Comparison of ENCODE assay signal across 8 cellular contexts in the genomic region with DNA sequence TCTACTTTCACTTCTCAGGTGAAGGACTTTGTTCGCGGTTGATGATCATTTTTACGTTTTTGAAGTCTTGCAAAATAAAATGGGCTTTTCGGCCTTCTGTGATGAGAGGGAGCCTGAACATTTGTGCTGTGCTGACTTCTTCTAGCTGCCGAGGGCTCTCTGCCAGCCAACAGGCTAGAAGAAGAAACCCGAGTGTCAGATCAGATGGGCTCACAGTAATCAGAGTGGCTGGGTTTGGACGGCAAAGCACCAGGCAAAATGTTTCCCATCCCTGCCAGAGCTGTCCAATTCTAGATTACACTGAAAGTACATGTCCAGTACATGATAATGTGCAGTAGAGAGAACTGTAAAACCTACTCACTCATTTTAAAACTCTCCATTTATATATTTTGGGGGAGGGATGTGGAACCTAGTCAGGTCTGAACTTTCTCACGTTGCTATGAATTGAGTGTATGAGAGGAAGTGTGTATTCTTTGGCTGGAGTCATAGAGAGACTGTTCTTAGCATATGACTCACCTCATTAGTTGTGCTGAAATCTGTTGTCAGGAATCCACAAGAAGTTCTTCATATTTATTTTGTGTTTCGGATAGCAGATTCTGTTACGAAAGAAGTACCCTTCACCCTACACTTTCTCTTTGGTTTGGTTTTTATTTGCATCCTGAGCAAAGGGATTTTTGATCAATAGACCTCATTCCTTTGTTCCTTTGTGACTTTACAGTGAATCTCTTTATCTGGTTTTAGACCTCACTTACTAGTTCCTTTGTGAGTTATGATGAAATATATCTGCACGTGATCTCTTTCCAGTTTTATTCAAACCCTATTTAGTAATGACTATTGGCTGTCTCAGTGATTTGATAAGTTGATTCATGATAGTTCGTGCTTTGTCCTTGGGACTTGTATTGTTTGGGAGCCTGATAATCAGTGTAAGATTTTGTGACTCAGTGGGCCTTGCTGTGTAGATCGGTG. TPM values are rescaled to one million over a fixed set of nuclear protein-coding genes. Genes with fewer than 3 reads are reported as not detected.
A peak's percentile ranks its signal among the peaks of the same experiment; 100 is the strongest.
DNase-seq lines count a peak whose midpoint lies in the region; ATAC-seq, FAIRE-seq and TF ChIP-seq lines count a peak whose summit lies in the region.

No MANE protein-coding gene starts in this region.

- TF ChIP-seq CTCF in epithelial cell of proximal tubule (conservative IDR thresholded peaks at IDR 0.05; ENCODE audit: low read depth, low read length) = no peak
- TF ChIP-seq CTCF in upper lobe of left lung (IDR thresholded peaks at IDR 0.05) = no peak

- TF ChIP-seq POLR2A in H54 (IDR thresholded peaks at IDR 0.05; ENCODE audit: low read depth, low read length) (no peak), upper lobe of left lung (IDR thresholded peaks at IDR 0.05) (peak in 2 of 4 donors; percentile 24 to 48)

- H3K4me1 Mint-ChIP-seq in activated CD4-positive, alpha-beta T cell treated with anti-CD3 and anti-CD28 coated beads, Interleukin-2, amount 10 ng/mL, durations not matched to agents 7 days and 5 days = peaks cover 72% of the 10 kb centered on the region
- H3K4me1 Mint-ChIP-seq in naive thymus-derived CD4-positive, alpha-beta T cell = peaks cover 46 to 86% (median 79%) of the 10 kb centered on the region in 7 donors

- POLR2A ChIA-PET in activated CD4-positive, alpha-beta T cell treated with anti-CD3 and anti-CD28 coated beads, Interleukin-2, amount 10 ng/mL, durations not matched to agents 7 days and 5 days (lab: Charles Lee) = no interaction called here
- POLR2A ChIA-PET in naive thymus-derived CD4-positive, alpha-beta T cell (lab: Charles Lee) = interaction anchor here (1.3 to 9.3 kb wide), 9 partner anchors 10 to 227 kb away, joined by 4 to 103 read pairs (median 6); no protein-coding TSS in a partner anchor

- no peaks in the 10 kb centered on the region for H3K27me3 Mint-ChIP-seq in activated CD4-positive, alpha-beta T cell treated with anti-CD3 and anti-CD28 coated beads, Interleukin-2, amount 10 ng/mL, durations not matched to agents 7 days and 5 days
- H3K27me3 Mint-ChIP-seq in naive thymus-derived CD4-positive, alpha-beta T cell = no peaks in the 10 kb centered on the region

- CTCF ChIA-PET in activated CD4-positive, alpha-beta T cell treated with anti-CD3 and anti-CD28 coated beads, Interleukin-2, amount 10 ng/mL, durations not matched to agents 7 days and 5 days (lab: Charles Lee) = interaction anchor here (2.2 kb wide), 1 partner anchor 10 kb away, joined by 5 read pairs; no protein-coding TSS in a partner anchor
- CTCF ChIA-PET in naive thymus-derived CD4-positive, alpha-beta T cell (lab: Charles Lee) = interaction anchor here (1.7 kb wide), 1 partner anchor 107 kb away, joined by 5 read pairs; no protein-coding TSS in a partner anchor

- WGBS in upper lobe of left lung, 2 donors = 27 to 33% methylated on average over 12 to 13 of the region's 13 CpGs

- H3K27me3 ChIP-seq in naive thymus-derived CD4-positive, alpha-beta T cell (ENCODE audit: control insufficient read depth in 2 of 2, insufficient read depth in 2 of 2, low read length in 2 of 2) = no peaks in the 10 kb centered on the region
- no peaks in the 10 kb centered on the region for H3K27me3 ChIP-seq in upper lobe of left lung

- H3K9me3 Mint-ChIP-seq in activated CD4-positive, alpha-beta T cell treated with anti-CD3 and anti-CD28 coated beads, Interleukin-2, amount 10 ng/mL, durations not matched to agents 7 days and 5 days = no peaks in the 10 kb centered on the region
- no peaks in the 10 kb centered on the region for H3K9me3 Mint-ChIP-seq in naive thymus-derived CD4-positive, alpha-beta T cell

- H3K36me3 Mint-ChIP-seq in activated CD4-positive, alpha-beta T cell treated with anti-CD3 and anti-CD28 coated beads, Interleukin-2, amount 10 ng/mL, durations not matched to agents 7 days and 5 days (ENCODE audit: low read depth) = peaks cover 24% of the 10 kb centered on the region
- peaks cover 0 to 13% (median 6%) of the 10 kb centered on the region in 5 donors for H3K36me3 Mint-ChIP-seq in naive thymus-derived CD4-positive, alpha-beta T cell

- peak overlapping the region; percentile 98 for H3K27ac ChIP-seq in naive thymus-derived CD4-positive, alpha-beta T cell (ENCODE audit: low read depth, low read length)
- peak overlapping the region; percentile 94 to 99 (median 99) for H3K27ac ChIP-seq in upper lobe of left lung

- intact Hi-C loops in naive thymus-derived CD4-positive, alpha-beta T cell (cut with micrococcal nuclease) = loop anchor here (1.0 to 10.0 kb wide), 17 partner anchors 8 to 627 kb away; a partner anchor contains a TSS

- H3K36me3 ChIP-seq in naive thymus-derived CD4-positive, alpha-beta T cell (ENCODE audit: control insufficient read depth in 2 of 3, insufficient read depth in 3 of 3, low read length in 3 of 3) = peaks cover 0 to 8% (median 0%) of the 10 kb centered on the region in 3 experiments
- no peaks in the 10 kb centered on the region for H3K36me3 ChIP-seq in upper lobe of left lung

- DNase-seq in NCI-H2107 treated with DMSO at 0.1 percent for 48 hours (lab: John Stamatoyannopoulos, UW; ENCODE audit: unreplicated experiment) (peak; percentile 62), NCI-H2107 (lab: John Stamatoyannopoulos, UW) (no peak), H54 (ENCODE audit: insufficient read length, low spot score) (peak; percentile 44), M059J (ENCODE audit: low read depth) (peak; percentile 92), epithelial cell of proximal tubule (ENCODE audit: low read depth) (peak; percentile 94), upper lobe of left lung (peak in 1 of 2 donors; percentile 61)
- peak; percentile 38 for DNase-seq in activated CD4-positive, alpha-beta T cell treated with anti-CD3 and anti-CD28 coated beads, Interleukin-2, amount 10 ng/mL, durations not matched to agents 7 days and 5 days
- peak in 8 of 9 donors; percentile 40 to 64 (median 56) for DNase-seq in naive thymus-derived CD4-positive, alpha-beta T cell

- peak overlapping the region; percentile 92 for H3K27ac Mint-ChIP-seq in activated CD4-positive, alpha-beta T cell treated with anti-CD3 and anti-CD28 coated beads, Interleukin-2, amount 10 ng/mL, durations not matched to agents 7 days and 5 days
- H3K27ac Mint-ChIP-seq in naive thymus-derived CD4-positive, alpha-beta T cell = peak overlapping the region; percentile 82 to 98 (median 94)

- ATAC-seq in naive thymus-derived CD4-positive, alpha-beta T cell = peak; percentile 62
- ATAC-seq in upper lobe of left lung (ENCODE audit: low FRiP score in 2 of 2) = peak; percentile 67 to 70

- peak in 2 of 4 donors; percentile 40 to 87 for TF ChIP-seq EP300 in upper lobe of left lung (IDR thresholded peaks at IDR 0.05)

- peak; percentile 70 for FAIRE-seq in H54 (lab: Jason Lieb, UNC)

- H3K9me3 ChIP-seq in naive thymus-derived CD4-positive, alpha-beta T cell (ENCODE audit: control insufficient read depth in 2 of 3, low read length in 3 of 3) = no peaks in the 10 kb centered on the region
- H3K9me3 ChIP-seq in upper lobe of left lung = no peaks in the 10 kb centered on the region

- H3K4me1 ChIP-seq in naive thymus-derived CD4-positive, alpha-beta T cell (ENCODE audit: control insufficient read depth in 2 of 2, insufficient read depth in 2 of 2, low read length in 2 of 2) = peaks cover 38 to 59% of the 10 kb centered on the region in 2 donors
- peaks cover 73 to 87% (median 80%) of the 10 kb centered on the region in 4 donors for H3K4me1 ChIP-seq in upper lobe of left lung

- H3K4me3 Mint-ChIP-seq in activated CD4-positive, alpha-beta T cell treated with anti-CD3 and anti-CD28 coated beads, Interleukin-2, amount 10 ng/mL, durations not matched to agents 7 days and 5 days = peak overlapping the region; percentile 77
- peak overlapping the region; percentile 86 to 99 (median 96) for H3K4me3 Mint-ChIP-seq in naive thymus-derived CD4-positive, alpha-beta T cell

- H3K4me3 ChIP-seq in epithelial cell of proximal tubule (ENCODE audit: low read depth, low read length) (peak overlapping the region; percentile 92), upper lobe of left lung (peak overlapping the region in 3 of 4 donors; percentile 10 to 93 (median 91))
- H3K4me3 ChIP-seq in naive thymus-derived CD4-positive, alpha-beta T cell (ENCODE audit: low read length) = peak overlapping the region; percentile 94

RNA-seq across cellular contexts. Expression of a gene that starts 4.8 kb away (rescaled TPM):
- 94.3 and 134 TPM in 2 replicates for total RNA-seq in M059J (2014; rRNA removed; shearing (Covaris generic))
- total RNA-seq in activated CD4-positive, alpha-beta T cell treated with anti-CD3 and anti-CD28 coated beads, Interleukin-2, amount 10 ng/mL, durations not matched to agents 7 days and 5 days = 100 to 1,000 TPM; 260 to 274 TPM
- total RNA-seq in epithelial cell of proximal tubule = 218 and 261 TPM in 2 replicates
- total RNA-seq in naive thymus-derived CD4-positive, alpha-beta T cell = 100 to 1,000 TPM; 228 to 315 (median 287) TPM
- polyA plus RNA-seq in naive thymus-derived CD4-positive, alpha-beta T cell = 10 to 100 TPM; 75.0 to 86.0 TPM
- total RNA-seq in upper lobe of left lung = 100 to 1,000 TPM; 383 to 829 (median 696) TPM
